Comparison of ENCODE assay signal across 9 cellular contexts in genomic region chr16:76390476-76390875, GRCh38.
"Had no signal": no experiment of that assay in that cellular context is flagged by ENCODE, and none has a peak within 500 bp of the region (broad histone marks: within the 10 kb centered on the region; RNA-seq: fewer than 3 reads in every experiment).

No MANE protein-coding gene starts in this region.

- ATAC-seq: GM23338, HCT116 had no signal

- DNase-seq: GM23248, GOT3, H7, H9, HCEC 1CT, HFFc6 had no signal

- H3K4me3 Mint-ChIP-seq: GM23338, H9, HFFc6 had no signal

- H3K4me1 ChIP-seq: HAP-1 had no signal

- H3K27ac ChIP-seq: GM23248 had no signal

- H3K4me2 ChIP-seq: GM23338 had no signal

- H3K9ac ChIP-seq: GM23248 had no signal

- H3K9me3 Mint-ChIP-seq: H9 had no signal

- H2AFZ ChIP-seq: GM23248 had no signal

- H3K36me3 ChIP-seq: HAP-1 had no signal

- H3K27ac Mint-ChIP-seq: GM23338, H9, HFFc6 had no signal

- H3K4me3 ChIP-seq: GM23248, GM23338, HAP-1 had no signal

- H3K9me3 ChIP-seq: HAP-1 had no signal
